In genomic region chr20:25297141-25297905, GRCh38 we compare ENCODE assay signal across 9 cellular contexts. TPM values are rescaled to one million over a fixed set of nuclear protein-coding genes. Genes with fewer than 3 reads are reported as not detected.
A peak's percentile ranks its signal among the peaks of the same experiment; 100 is the strongest.
DNase-seq lines count a peak whose midpoint lies in the region; ATAC-seq, FAIRE-seq and TF ChIP-seq lines count a peak whose summit lies in the region.
"Had no signal": no experiment of that assay in that cellular context is flagged by ENCODE, and none has a peak within 500 bp of the region (broad histone marks: within the 10 kb centered on the region; RNA-seq: fewer than 3 reads in every experiment).

No MANE protein-coding gene starts in this region.

- no CpG with 5 or more reads among the region's 10 CpGs for WGBS in mesendoderm (ENCODE audit: extremely low coverage, insufficient coverage, low lambda C conversion rate)

- FAIRE-seq in GM18507 (lab: Jason Lieb, UNC): peak; percentile 75
- FAIRE-seq: H1 had no signal

- H3K56ac ChIP-seq in mesendoderm (ENCODE audit: low read length): no peak overlapping the region

- DNase-seq in GM18507 (ENCODE audit: extremely low spot score, insufficient read length, low read depth) (no peak), medulla oblongata (ENCODE audit: extremely low spot score) (peak; percentile 54), NCI-H2196 treated with DMSO at 0.1 percent for 48 hours (lab: John Stamatoyannopoulos, UW; ENCODE audit: unreplicated experiment) (no peak), midbrain (lab: John Stamatoyannopoulos, UW) (no peak), mesendoderm (no peak), CD14-positive monocyte (ENCODE audit: low spot score) (no peak)

- no peak overlapping the region for H3K18ac ChIP-seq in mesendoderm (ENCODE audit: low read length)

- no peaks in the 10 kb centered on the region for H3K79me2 ChIP-seq in mesendoderm (ENCODE audit: control insufficient read depth, insufficient read depth, low read length)

- H2BK5ac ChIP-seq in mesendoderm (ENCODE audit: low read length): no peak overlapping the region

- ATAC-seq in GM21526 (IDR thresholded peaks at IDR 0.05; ENCODE audit: low FRiP score, unreplicated experiment) (peak; percentile 60), HG03558 (IDR thresholded peaks at IDR 0.05; ENCODE audit: extremely low read depth, unreplicated experiment) (peak; percentile 49)

- H3K4me3 ChIP-seq in mesendoderm (ENCODE audit: low read length): no peak overlapping the region

- intact Hi-C loops in CD14-positive monocyte (cut with micrococcal nuclease): no loop called here

- TF ChIP-seq CTCF in CD14-positive monocyte (IDR thresholded peaks at IDR 0.05): no peak

- H3K4me1 Mint-ChIP-seq in CD14-positive monocyte: no peaks in the 10 kb centered on the region

- H3K27ac Mint-ChIP-seq in CD14-positive monocyte: peak overlapping the region in 1 of 7 donors; percentile 21

- no peak overlapping the region for H3K4me2 ChIP-seq in mesendoderm (ENCODE audit: low read length)

- H3K23ac ChIP-seq in mesendoderm (ENCODE audit: low read length): no peak overlapping the region

- H3K9me3 Mint-ChIP-seq in CD14-positive monocyte: no peaks in the 10 kb centered on the region

- no peak overlapping the region for H4K5ac ChIP-seq in mesendoderm (ENCODE audit: low read length)

- H3K79me1 ChIP-seq in mesendoderm (ENCODE audit: low read length): no peaks in the 10 kb centered on the region

- no peak overlapping the region for H3K4ac ChIP-seq in mesendoderm (ENCODE audit: low read depth, low read length)

- H3K4me3 Mint-ChIP-seq in CD14-positive monocyte: no peak overlapping the region

- no peak overlapping the region for H2BK15ac ChIP-seq in mesendoderm (replicated peaks; ENCODE audit: low read depth)

- H3K27ac ChIP-seq in mesendoderm (ENCODE audit: low read depth, low read length): no peak overlapping the region

- H4K8ac ChIP-seq in mesendoderm (ENCODE audit: low read depth, low read length): no peak overlapping the region

- H3K9ac ChIP-seq in mesendoderm (ENCODE audit: low read length): no peak overlapping the region

- no peaks in the 10 kb centered on the region for H3K4me1 ChIP-seq in mesendoderm (ENCODE audit: control insufficient read depth, low read depth, low read length)

- H3K36me3 Mint-ChIP-seq in CD14-positive monocyte: peaks cover 41 to 79% of the 10 kb centered on the region in 2 donors

- H3K27me3 Mint-ChIP-seq in CD14-positive monocyte (ENCODE audit: low read depth in 3 of 3): no peaks in the 10 kb centered on the region

- peaks cover 2% of the 10 kb centered on the region for H3K36me3 ChIP-seq in mesendoderm (ENCODE audit: control insufficient read depth, insufficient read depth, low read length)

- no peak overlapping the region for H2AK5ac ChIP-seq in mesendoderm (ENCODE audit: low read length)

- no peak overlapping the region for H2BK120ac ChIP-seq in mesendoderm (ENCODE audit: low read depth, low read length)

- no peaks in the 10 kb centered on the region for H3K27me3 ChIP-seq in mesendoderm (ENCODE audit: insufficient read depth, low read length, poor library complexity)

RNA-seq across cellular contexts. Expression of gene PYGB, which starts 49.4 kb away (rescaled TPM):
- 24.7 TPM for polyA plus RNA-seq in mesendoderm (2013, experiment 1 of 2)
- 24.4 TPM for polyA plus RNA-seq in mesendoderm (2013, experiment 2 of 2)
- 10 to 100 TPM; 26.7 to 33.2 TPM for polyA plus RNA-seq in CD14-positive monocyte
